In genomic region chr3:67018789-67019525, GRCh38 we compare ENCODE assay signal across 11 cellular contexts. TPM values are rescaled to one million over a fixed set of nuclear protein-coding genes. Genes with fewer than 3 reads are reported as not detected.
DNase-seq lines count a peak whose midpoint lies in the region; ATAC-seq, FAIRE-seq and TF ChIP-seq lines count a peak whose summit lies in the region.
"Had no signal": no experiment of that assay in that cellular context is flagged by ENCODE, and none has a peak within 500 bp of the region (broad histone marks: within the 10 kb centered on the region; RNA-seq: fewer than 3 reads in every experiment).

No MANE protein-coding gene starts in this region.

- ATAC-seq in HG02973 (IDR thresholded peaks at IDR 0.05; ENCODE audit: unreplicated experiment) (peak; percentile 61), HG03280 (IDR thresholded peaks at IDR 0.05; ENCODE audit: unreplicated experiment) (no peak)

- DNase-seq in GM12891 (ENCODE audit: insufficient read length, low spot score) (no peak), GM19239 (ENCODE audit: insufficient read length, low spot score) (no peak), cardiac fibroblast (ENCODE audit: low read depth in 2 of 2) (peak; percentile 11 to 24), NCI-H2171 (lab: John Stamatoyannopoulos, UW) (no peak), amniotic stem cell (lab: John Stamatoyannopoulos, UW) (no peak), anterior cingulate cortex (lab: John Stamatoyannopoulos, UW) (no peak)
- DNase-seq: NCI-H446 treated with DMSO at 0.1 percent for 48 hours, T1000 had no signal

- FAIRE-seq in GM12891 (lab: Jason Lieb, UNC) (peak; percentile 52), GM19239 (lab: Jason Lieb, UNC) (peak; percentile 84)

- no peak for TF ChIP-seq CTCF in cardiac fibroblast (IDR thresholded peaks at IDR 0.05; ENCODE audit: low read depth, low read length)

- no peak for TF ChIP-seq POLR2A in GM12891 (IDR thresholded peaks at IDR 0.05; ENCODE audit: low read depth, low read length)

- H3K4me3 ChIP-seq in cardiac fibroblast (replicated peaks in 1 of 2; ENCODE audit: low read depth in 2 of 2, low read length in 2 of 2), result no peak overlapping the region
- H3K4me3 ChIP-seq: lung had no signal

TF ChIP-seq in GM12891, 5 proteins besides CTCF, POLR2A, EP300 and RAD21:
- TF ChIP-seq TAF1 (IDR thresholded peaks at IDR 0.05; ENCODE audit: low read depth, low read length) (no peak), PAX5 (IDR thresholded peaks at IDR 0.05; ENCODE audit: insufficient read depth, low read length, severe bottlenecking) (no peak), SPI1 (IDR thresholded peaks at IDR 0.05; ENCODE audit: low read depth, low read length) (0 out of 2 replicates have a peak, but pooled peaks have one; percentile 14), POU2F2 (IDR thresholded peaks at IDR 0.05; ENCODE audit: low read depth, low read length) (no peak), POLR2AphosphoS5 (IDR thresholded peaks at IDR 0.05; ENCODE audit: low read depth, low read length) (no peak)

RNA-seq across cellular contexts. Expression of gene KBTBD8, which starts 20.9 kb away (rescaled TPM):
- polyA plus RNA-seq in GM12891 (2012; ENCODE audit: low read depth, missing spikeins), result 4.4 TPM

Comparison
In these comparisons a context has a peak if more than half of its experiments do, and no peak if none do; other contexts are left out.
1. DNase-seq: peak in cardiac fibroblast (2 of 2); none in GM12891 (single experiment), GM19239 (single experiment), NCI-H2171 (single experiment), amniotic stem cell (single experiment) and anterior cingulate cortex (0 of 58).